Comparison of ENCODE assay signal across 13 cellular contexts in the genomic region with DNA sequence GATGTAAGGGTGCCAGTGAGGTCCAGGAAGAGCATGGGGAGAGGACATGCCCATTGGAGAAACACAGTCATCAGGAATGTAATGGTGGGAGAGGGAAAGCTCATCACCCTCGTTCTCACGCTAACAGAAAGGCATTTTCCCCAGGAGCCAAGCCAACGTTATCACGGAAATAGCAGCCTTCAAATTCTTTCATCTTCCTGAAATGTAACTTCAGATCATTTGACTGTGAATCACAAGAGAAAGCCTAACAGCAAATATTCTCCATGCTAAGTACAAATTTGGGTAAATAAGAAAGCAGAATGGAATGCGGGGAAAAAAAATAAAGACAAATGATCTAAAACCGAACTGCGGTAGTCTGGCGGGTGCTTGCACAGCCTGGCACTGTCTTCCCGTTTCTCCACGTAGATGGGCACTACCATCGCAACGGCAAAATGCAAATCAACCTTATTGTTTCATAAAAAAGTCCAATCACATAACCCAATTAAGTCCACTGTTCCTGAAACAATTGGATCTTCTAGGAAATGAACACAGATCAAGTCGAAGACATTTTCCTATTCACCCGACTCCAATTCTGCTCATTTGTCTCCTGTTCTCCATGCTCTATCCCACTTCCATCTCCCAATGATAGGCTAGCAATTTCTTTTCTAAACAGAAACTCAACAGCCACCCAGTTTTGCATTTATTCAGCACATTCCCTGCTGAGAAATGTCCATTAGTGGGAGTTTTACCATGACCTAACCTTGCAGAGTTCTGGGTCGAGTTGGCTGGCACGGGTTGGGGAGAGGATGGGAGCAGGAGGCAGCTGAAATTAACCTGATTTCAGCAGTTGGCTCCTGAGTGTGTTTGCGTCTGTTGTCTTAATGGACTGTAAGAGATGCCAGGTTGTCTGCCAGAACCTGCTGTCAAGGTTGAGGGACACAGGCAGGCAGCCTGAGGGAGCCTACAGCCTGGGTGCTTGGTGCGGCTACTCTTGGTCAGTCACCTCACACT.
DNase-seq lines count a peak whose midpoint lies in the region; ATAC-seq and TF ChIP-seq lines count a peak whose summit lies in the region.
"Had no signal": no experiment of that assay in that cellular context is flagged by ENCODE, and none has a peak within 500 bp of the region (broad histone marks: within the 10 kb centered on the region; RNA-seq: fewer than 3 reads in every experiment).

No MANE protein-coding gene starts in this region.

- H3K79me1 ChIP-seq in mesendoderm (ENCODE audit: low read length), result no peaks in the 10 kb centered on the region

- no peaks in the 10 kb centered on the region for H3K79me2 ChIP-seq in mesendoderm (ENCODE audit: control insufficient read depth, insufficient read depth, low read length)

- H3K9ac ChIP-seq in mesendoderm (ENCODE audit: low read length), result no peak overlapping the region

- H3K4me3 ChIP-seq in AG04450 (ENCODE audit: low read depth, low read length), result no peak overlapping the region
- H3K4me3 ChIP-seq in mesendoderm (ENCODE audit: low read length), result no peak overlapping the region
- H3K4me3 ChIP-seq: ovary, SK-N-MC had no signal

- no peak overlapping the region for H3K4ac ChIP-seq in mesendoderm (ENCODE audit: low read depth, low read length)

- H3K4me2 ChIP-seq in mesendoderm (ENCODE audit: low read length), result no peak overlapping the region

- no peaks in the 10 kb centered on the region for H3K4me1 ChIP-seq in mesendoderm (ENCODE audit: control insufficient read depth, low read depth, low read length)

- H2AK5ac ChIP-seq in mesendoderm (ENCODE audit: low read length), result no peak overlapping the region

- H2BK15ac ChIP-seq in mesendoderm (replicated peaks; ENCODE audit: low read depth), result no peak overlapping the region

- H3K27ac ChIP-seq in AG04450 (ENCODE audit: low read depth, low read length) (peak overlapping the region; percentile 98), mesendoderm (ENCODE audit: low read depth, low read length) (no peak overlapping the region)
- H3K27ac ChIP-seq: ovary, SK-N-MC had no signal

- no peak overlapping the region for H3K23ac ChIP-seq in mesendoderm (ENCODE audit: low read length)

- H3K27me3 ChIP-seq in AG04450 (ENCODE audit: control insufficient read depth, insufficient read depth, low read length), result no peaks in the 10 kb centered on the region
- H3K27me3 ChIP-seq in mesendoderm (ENCODE audit: insufficient read depth, low read length, poor library complexity), result no peaks in the 10 kb centered on the region
- H3K27me3 ChIP-seq: ovary had no signal

- no peak overlapping the region for H4K5ac ChIP-seq in mesendoderm (ENCODE audit: low read length)

- CTCF ChIA-PET in AG04450 (lab: Charles Lee), result interaction anchor here (1.3 to 1.5 kb wide), 2 partner anchors 9 to 20 kb away, joined by 3 read pairs; no protein-coding TSS in a partner anchor

- TF ChIP-seq CTCF in AG04450 (IDR thresholded peaks at IDR 0.05; ENCODE audit: low read depth, low read length), result no peak

- H4K8ac ChIP-seq in mesendoderm (ENCODE audit: low read depth, low read length), result no peak overlapping the region

- WGBS in mesendoderm (ENCODE audit: extremely low coverage, insufficient coverage, low lambda C conversion rate), result no CpG with 5 or more reads among the region's 18 CpGs

- no peak overlapping the region for H2BK5ac ChIP-seq in mesendoderm (ENCODE audit: low read length)

- peak; percentile 95 for DNase-seq in AG04450 (ENCODE audit: low read depth, low spot score)
- peak; percentile 15 for DNase-seq in LoVo (ENCODE audit: low spot score)
- DNase-seq in cerebellum (ENCODE audit: low spot score), result peak; percentile 87
- no peak for DNase-seq in mesendoderm
- no peak for DNase-seq in occipital lobe (lab: John Stamatoyannopoulos, UW)
- no peak for DNase-seq in NCI-H2029 treated with DMSO at 0.1 percent for 48 hours (lab: John Stamatoyannopoulos, UW)
- no peak for DNase-seq in HPDE6-E6E7 (ENCODE audit: extremely low spot score)
- DNase-seq: activated CD4-positive, alpha-beta T cell treated with anti-CD3 and anti-CD28 coated beads, Interleukin-2, amount 50 U/mL, for 4 hours; CD4-positive, alpha-beta T cell; hypothalamus had no signal

- ATAC-seq in GM19324 (IDR thresholded peaks at IDR 0.05; ENCODE audit: low FRiP score, unreplicated experiment), result no peak

- POLR2A ChIA-PET in AG04450 (lab: Yijun Ruan, JAX), result interaction anchor here (1.0 to 1.2 kb wide), 2 partner anchors 8 to 82 kb away, joined by 7 to 9 read pairs; no protein-coding TSS in a partner anchor

- no peak overlapping the region for H3K18ac ChIP-seq in mesendoderm (ENCODE audit: low read length)

- H3K36me3 ChIP-seq in mesendoderm (ENCODE audit: control insufficient read depth, insufficient read depth, low read length), result no peaks in the 10 kb centered on the region
- H3K36me3 ChIP-seq: ovary had no signal

- peak overlapping the region; percentile 34 for H3K56ac ChIP-seq in mesendoderm (ENCODE audit: low read length)

- H3K9me3 ChIP-seq in AG04450 (ENCODE audit: control insufficient read depth, insufficient read depth, low read length), result no peaks in the 10 kb centered on the region
- H3K9me3 ChIP-seq: ovary had no signal

- H2BK120ac ChIP-seq in mesendoderm (ENCODE audit: low read depth, low read length), result no peak overlapping the region

Comparison
In these comparisons a context has a peak if more than half of its experiments do, and no peak if none do; other contexts are left out.
1. DNase-seq: peak in AG04450 (single experiment), LoVo (single experiment) and cerebellum (single experiment); none in mesendoderm (single experiment), occipital lobe (single experiment), NCI-H2029 treated with DMSO at 0.1 percent for 48 hours (single experiment) and HPDE6-E6E7 (single experiment).